ENCODE assay signal across 12 cellular contexts in genomic region chr21:46024983-46025860, GRCh38. TPM values are rescaled to one million over a fixed set of nuclear protein-coding genes. Genes with fewer than 3 reads are reported as not detected.
DNase-seq lines count a peak whose midpoint lies in the region; ATAC-seq and TF ChIP-seq lines count a peak whose summit lies in the region.
"Had no signal": no experiment of that assay in that cellular context is flagged by ENCODE, and none has a peak within 500 bp of the region (broad histone marks: within the 10 kb centered on the region; RNA-seq: fewer than 3 reads in every experiment).

No MANE protein-coding gene starts in this region.

- H3K27ac Mint-ChIP-seq in stimulated activated naive CD8-positive, alpha-beta T cell treated with anti-CD3 and anti-CD28 coated beads, Interleukin-15, amount 100 ng/mL, for 72 hours, result peak overlapping the region in 1 of 2 donors; percentile 14
- H3K27ac Mint-ChIP-seq in nephron, result peak overlapping the region; percentile 90

- no peak for DNase-seq in stimulated activated naive CD8-positive, alpha-beta T cell treated with anti-CD3 and anti-CD28 coated beads, Interleukin-15, Interleukin-2, amounts not matched to agents 100 U/mL and 50 U/mL, for 24 hours
- no peak for DNase-seq in stimulated activated naive CD8-positive, alpha-beta T cell treated with anti-CD3 and anti-CD28 coated beads, Interleukin-15, amount 100 ng/mL, for 72 hours
- DNase-seq in NCI-H526 (lab: John Stamatoyannopoulos, UW), result no peak
- no peak for DNase-seq in midbrain (lab: John Stamatoyannopoulos, UW)
- DNase-seq: AML-193, lower lobe of right lung, NCI-H2029 treated with DMSO at 0.1 percent for 48 hours, small intestine had no signal

- H3K4me1 Mint-ChIP-seq in stimulated activated naive CD8-positive, alpha-beta T cell treated with anti-CD3 and anti-CD28 coated beads, Interleukin-15, amount 100 ng/mL, for 72 hours, result peaks cover 17% of the 10 kb centered on the region
- H3K4me1 Mint-ChIP-seq in nephron, result peaks cover 63% of the 10 kb centered on the region

- no peak overlapping the region for H3K4me3 Mint-ChIP-seq in stimulated activated naive CD8-positive, alpha-beta T cell treated with anti-CD3 and anti-CD28 coated beads, Interleukin-15, amount 100 ng/mL, for 72 hours
- H3K4me3 Mint-ChIP-seq in nephron, result peak overlapping the region in 1 of 3 experiments; percentile 4

- H3K36me3 Mint-ChIP-seq in nephron (ENCODE audit: low read depth), result peaks cover 5% of the 10 kb centered on the region

- H3K27me3 ChIP-seq in esophagus (ENCODE audit: control insufficient read depth in 1 of 2, insufficient read depth in 2 of 2, low read length in 2 of 2), result no peaks in the 10 kb centered on the region

- H3K9me3 ChIP-seq in esophagus (ENCODE audit: control insufficient read depth in 2 of 2, insufficient read depth in 1 of 2, low read depth in 1 of 2, low read length in 1 of 2), result peaks cover 0 to 2% of the 10 kb centered on the region in 2 donors

- H3K36me3 ChIP-seq in esophagus (ENCODE audit: control insufficient read depth in 2 of 2, insufficient read depth in 2 of 2, low read length in 1 of 2), result no peaks in the 10 kb centered on the region
- H3K36me3 ChIP-seq: lower lobe of right lung had no signal

- peaks cover 39% of the 10 kb centered on the region for H3K27me3 Mint-ChIP-seq in stimulated activated naive CD8-positive, alpha-beta T cell treated with anti-CD3 and anti-CD28 coated beads, Interleukin-15, amount 100 ng/mL, for 72 hours
- H3K27me3 Mint-ChIP-seq in nephron (ENCODE audit: low read depth), result no peaks in the 10 kb centered on the region

- WGBS in esophagus, 2 donors, result 38 to 49% methylated on average over 3 of the region's 3 CpGs

- no peak for TF ChIP-seq CTCF in nephron (IDR thresholded peaks at IDR 0.05; ENCODE audit: unreplicated experiment in 3 of 3)

- no peaks in the 10 kb centered on the region for H3K4me1 ChIP-seq in esophagus (ENCODE audit: control insufficient read depth in 2 of 2, insufficient read depth in 2 of 2, low read length in 1 of 2)

- ATAC-seq in stimulated activated naive CD8-positive, alpha-beta T cell treated with anti-CD3 and anti-CD28 coated beads, Interleukin-15, Interleukin-2, amounts not matched to agents 100 U/mL and 50 U/mL, for 24 hours, result peak; percentile 75
- no peak for ATAC-seq in stimulated activated naive CD8-positive, alpha-beta T cell treated with anti-CD3 and anti-CD28 coated beads, Interleukin-15, amount 100 ng/mL, for 72 hours
- ATAC-seq in HG03139 (IDR thresholded peaks at IDR 0.05; ENCODE audit: unreplicated experiment) (no peak), GM18498 (IDR thresholded peaks at IDR 0.05; ENCODE audit: unreplicated experiment) (no peak)
- ATAC-seq: lower lobe of right lung had no signal

- H3K9me3 Mint-ChIP-seq in stimulated activated naive CD8-positive, alpha-beta T cell treated with anti-CD3 and anti-CD28 coated beads, Interleukin-15, amount 100 ng/mL, for 72 hours, result peaks cover 13 to 18% of the 10 kb centered on the region in 2 donors
- H3K9me3 Mint-ChIP-seq in nephron, result peaks cover 18% of the 10 kb centered on the region

- no peak overlapping the region for H3K4me3 ChIP-seq in esophagus (ENCODE audit: low read depth in 1 of 2, low read length in 2 of 2)
- H3K4me3 ChIP-seq: lower lobe of right lung had no signal

- H3K27ac ChIP-seq in esophagus (ENCODE audit: low read depth in 2 of 2, low read length in 1 of 2), result peak overlapping the region; percentile 20 to 52
- H3K27ac ChIP-seq: lower lobe of right lung had no signal

RNA-seq across cellular contexts. Expression of gene COL6A1, which starts 43.7 kb away (rescaled TPM):
- polyA plus RNA-seq in esophagus, result 100 to 1,000 TPM; 105 to 123 TPM
